Comparison of ENCODE assay signal across 28 cellular contexts in the genomic region with DNA sequence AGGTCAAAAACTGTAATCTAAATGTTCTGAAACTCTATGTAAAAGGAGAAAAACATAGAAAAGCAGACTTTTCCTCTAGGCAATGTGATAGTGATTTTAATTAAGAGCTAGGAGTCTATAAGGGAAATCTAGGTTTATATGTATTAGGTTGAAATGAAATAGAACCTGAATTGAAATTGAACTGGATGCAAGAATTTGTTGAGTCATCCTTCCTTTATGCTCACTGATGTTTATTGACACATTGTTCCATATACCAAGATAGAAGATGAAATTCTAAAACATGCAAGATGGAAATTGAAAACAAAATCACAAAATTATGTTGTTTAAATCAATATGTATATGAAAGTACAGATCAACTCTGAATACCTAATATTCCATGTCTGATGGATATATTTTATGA.
"Had no signal": no experiment of that assay in that cellular context is flagged by ENCODE, and none has a peak within 500 bp of the region (broad histone marks: within the 10 kb centered on the region; RNA-seq: fewer than 3 reads in every experiment).

No MANE protein-coding gene starts in this region.

- DNase-seq: activated CD4-positive, alpha-beta memory T cell treated with anti-CD3 and anti-CD28 coated beads, Interleukin-2, amount 10 ng/mL, durations not matched to agents 7 days and 5 days; activated CD4-positive, alpha-beta T cell treated with anti-CD3 and anti-CD28 coated beads for 1 hour; activated CD4-positive, alpha-beta T cell treated with anti-CD3 and anti-CD28 coated beads for 4 hours; activated CD4-positive, alpha-beta T cell treated with anti-CD3 and anti-CD28 coated beads, Interleukin-2, amount 10 ng/mL, durations not matched to agents 7 days and 5 days; activated CD4-positive, alpha-beta T cell treated with anti-CD3 and anti-CD28 coated beads, Interleukin-2, amount 50 U/mL, for 4 hours; activated CD8-positive, alpha-beta memory T cell treated with anti-CD3 and anti-CD28 coated beads, Interleukin-2, amount 50 U/mL, for 48 hours; activated gamma-delta T cell; activated naive CD4-positive, alpha-beta T cell; activated naive CD4-positive, alpha-beta T cell treated with anti-CD3 and anti-CD28 coated beads, Interleukin-2, amount 10 ng/mL, durations not matched to agents 7 days and 5 days; activated naive CD8-positive, alpha-beta T cell treated with anti-CD3 and anti-CD28 coated beads, Interleukin-2, amount 10 ng/mL, durations not matched to agents 7 days and 5 days; activated T-cell treated with anti-CD3 and anti-CD28 coated beads for 4 hours; activated T-cell treated with anti-CD3 and anti-CD28 coated beads, Interleukin-2, amount 50 U/mL, for 24 hours; activated T-cell treated with anti-CD3 and anti-CD28 coated beads, Interleukin-2, amount 50 U/mL, for 72 hours; brain microvascular endothelial cell; caudate nucleus; colonic mucosa; dorsolateral prefrontal cortex; effector memory CD4-positive, alpha-beta T cell; endodermal cell; erythroblast; foreskin keratinocyte; gastrocnemius medialis; glutamatergic neuron; heart left ventricle; T-helper 2 cell had no signal

- H3K9me3 ChIP-seq: colonic mucosa, esophagus muscularis mucosa, gastrocnemius medialis, heart left ventricle had no signal

- H3K4me3 Mint-ChIP-seq: activated CD4-positive, alpha-beta memory T cell treated with anti-CD3 and anti-CD28 coated beads, Interleukin-2, amount 10 ng/mL, durations not matched to agents 7 days and 5 days; activated CD4-positive, alpha-beta T cell treated with anti-CD3 and anti-CD28 coated beads, Interleukin-2, amount 10 ng/mL, durations not matched to agents 7 days and 5 days; activated naive CD4-positive, alpha-beta T cell treated with anti-CD3 and anti-CD28 coated beads, Interleukin-2, amount 10 ng/mL, durations not matched to agents 7 days and 5 days; activated naive CD8-positive, alpha-beta T cell treated with anti-CD3 and anti-CD28 coated beads, Interleukin-2, amount 10 ng/mL, durations not matched to agents 7 days and 5 days; activated T-cell treated with anti-CD3 and anti-CD28 coated beads, Interleukin-2, amount 50 U/mL, for 24 hours; activated T-cell treated with anti-CD3 and anti-CD28 coated beads, Interleukin-2, amount 50 U/mL, for 72 hours; endodermal cell; WTC11 had no signal

- H3K27me3 ChIP-seq: brain microvascular endothelial cell, colonic mucosa, esophagus muscularis mucosa, foreskin keratinocyte, gastrocnemius medialis, heart left ventricle had no signal

- H3K36me3 Mint-ChIP-seq: activated naive CD4-positive, alpha-beta T cell treated with anti-CD3 and anti-CD28 coated beads, Interleukin-2, amount 10 ng/mL, durations not matched to agents 7 days and 5 days; activated naive CD4-positive, alpha-beta T cell treated with anti-CD3 and anti-CD28 coated beads, Interleukin-2, amount 50 U/mL, for 72 hours; activated naive CD8-positive, alpha-beta T cell treated with anti-CD3 and anti-CD28 coated beads, Interleukin-2, amount 10 ng/mL, durations not matched to agents 7 days and 5 days had no signal

- ATAC-seq: activated naive CD4-positive, alpha-beta T cell treated with anti-CD3 and anti-CD28 coated beads, Interleukin-2, amount 50 U/mL, for 72 hours; activated T-cell treated with anti-CD3 and anti-CD28 coated beads, Interleukin-2, amount 50 U/mL, for 72 hours; foreskin keratinocyte; gastrocnemius medialis; heart left ventricle; WTC11 had no signal

- H3K4me1 ChIP-seq: colonic mucosa, esophagus muscularis mucosa, foreskin keratinocyte, gastrocnemius medialis, heart left ventricle had no signal

- H3K4me1 Mint-ChIP-seq: activated CD4-positive, alpha-beta memory T cell treated with anti-CD3 and anti-CD28 coated beads, Interleukin-2, amount 10 ng/mL, durations not matched to agents 7 days and 5 days; activated CD4-positive, alpha-beta T cell treated with anti-CD3 and anti-CD28 coated beads, Interleukin-2, amount 10 ng/mL, durations not matched to agents 7 days and 5 days; activated naive CD4-positive, alpha-beta T cell treated with anti-CD3 and anti-CD28 coated beads, Interleukin-2, amount 10 ng/mL, durations not matched to agents 7 days and 5 days; activated naive CD8-positive, alpha-beta T cell treated with anti-CD3 and anti-CD28 coated beads, Interleukin-2, amount 10 ng/mL, durations not matched to agents 7 days and 5 days; WTC11 had no signal

- H3K27me3 Mint-ChIP-seq: activated CD4-positive, alpha-beta memory T cell treated with anti-CD3 and anti-CD28 coated beads, Interleukin-2, amount 10 ng/mL, durations not matched to agents 7 days and 5 days; activated CD4-positive, alpha-beta T cell treated with anti-CD3 and anti-CD28 coated beads, Interleukin-2, amount 10 ng/mL, durations not matched to agents 7 days and 5 days; activated naive CD4-positive, alpha-beta T cell treated with anti-CD3 and anti-CD28 coated beads, Interleukin-2, amount 10 ng/mL, durations not matched to agents 7 days and 5 days; activated naive CD8-positive, alpha-beta T cell treated with anti-CD3 and anti-CD28 coated beads, Interleukin-2, amount 10 ng/mL, durations not matched to agents 7 days and 5 days; activated T-cell treated with anti-CD3 and anti-CD28 coated beads, Interleukin-2, amount 50 U/mL, for 24 hours had no signal

- H3K36me3 ChIP-seq: brain microvascular endothelial cell, colonic mucosa, esophagus muscularis mucosa, gastrocnemius medialis, heart left ventricle had no signal

- H3K27ac ChIP-seq: brain microvascular endothelial cell, colonic mucosa, dorsolateral prefrontal cortex, esophagus muscularis mucosa, foreskin keratinocyte, gastrocnemius medialis, heart left ventricle had no signal

- H3K4me3 ChIP-seq: colonic mucosa, dorsolateral prefrontal cortex, esophagus muscularis mucosa, gastrocnemius medialis, heart left ventricle had no signal

- H3K27ac Mint-ChIP-seq: activated CD4-positive, alpha-beta memory T cell treated with anti-CD3 and anti-CD28 coated beads, Interleukin-2, amount 10 ng/mL, durations not matched to agents 7 days and 5 days; activated CD4-positive, alpha-beta T cell treated with anti-CD3 and anti-CD28 coated beads, Interleukin-2, amount 10 ng/mL, durations not matched to agents 7 days and 5 days; activated naive CD4-positive, alpha-beta T cell treated with anti-CD3 and anti-CD28 coated beads, Interleukin-2, amount 10 ng/mL, durations not matched to agents 7 days and 5 days; activated naive CD4-positive, alpha-beta T cell treated with anti-CD3 and anti-CD28 coated beads, Interleukin-2, amount 50 U/mL, for 72 hours; activated naive CD8-positive, alpha-beta T cell treated with anti-CD3 and anti-CD28 coated beads, Interleukin-2, amount 10 ng/mL, durations not matched to agents 7 days and 5 days; activated T-cell treated with anti-CD3 and anti-CD28 coated beads, Interleukin-2, amount 50 U/mL, for 24 hours; activated T-cell treated with anti-CD3 and anti-CD28 coated beads, Interleukin-2, amount 50 U/mL, for 72 hours; endodermal cell; WTC11 had no signal

- H3K9me3 Mint-ChIP-seq: activated CD4-positive, alpha-beta memory T cell treated with anti-CD3 and anti-CD28 coated beads, Interleukin-2, amount 10 ng/mL, durations not matched to agents 7 days and 5 days had no signal
